ENCODE assay signal across 8 cellular contexts in genomic region chr5:32542216-32543059, GRCh38. TPM values are rescaled to one million over a fixed set of nuclear protein-coding genes. Genes with fewer than 3 reads are reported as not detected.
DNase-seq lines count a peak whose midpoint lies in the region; ATAC-seq and TF ChIP-seq lines count a peak whose summit lies in the region.

No MANE protein-coding gene starts in this region.

- TF ChIP-seq CTCF in RWPE1 (conservative IDR thresholded peaks at IDR 0.05; ENCODE audit: low read depth), result no peak

- DNase-seq in activated CD4-positive, alpha-beta T cell treated with anti-CD3 and anti-CD28 coated beads for 4 hours, result peak; percentile 33 to 35
- DNase-seq in activated CD4-positive, alpha-beta T cell treated with anti-CD3 and anti-CD28 coated beads for 1 hour, result no peak
- peak; percentile 29 for DNase-seq in RWPE1 (ENCODE audit: low spot score)
- DNase-seq in stimulated activated CD4-positive, alpha-beta T cell treated with anti-CD3 and anti-CD28 coated beads, Interleukin-2, amount 100 ng/mL, for 24 hours, result peak; percentile 25 to 28
- DNase-seq in dedifferentiated amniotic fluid mesenchymal stem cell (ENCODE audit: extremely low spot score), result no peak
- DNase-seq in mucosa of gallbladder (ENCODE audit: low spot score), result no peak
- DNase-seq in DMS79 treated with DMSO at 0.1 percent for 48 hours (lab: John Stamatoyannopoulos, UW), result no peak

- POLR2A ChIA-PET in RWPE1 (lab: Yijun Ruan, JAX; ENCODE audit: low non-redundant PET), result no interaction called here

- CTCF ChIA-PET in RWPE1 (lab: Yijun Ruan, JAX), result no interaction called here

- no peak overlapping the region for H3K27ac ChIP-seq in RWPE1

- peak; percentile 65 for ATAC-seq in HG02943 (IDR thresholded peaks at IDR 0.05; ENCODE audit: low read depth, unreplicated experiment)

RNA-seq across cellular contexts. Expression of gene SUB1, which starts 42.9 kb away (rescaled TPM):
- 152 TPM for total RNA-seq in mucosa of gallbladder

Comparison
In these comparisons a context has a peak if more than half of its experiments do, and no peak if none do; other contexts are left out.
1. DNase-seq: peak in activated CD4-positive, alpha-beta T cell treated with anti-CD3 and anti-CD28 coated beads for 4 hours (2 of 2), RWPE1 (single experiment) and stimulated activated CD4-positive, alpha-beta T cell treated with anti-CD3 and anti-CD28 coated beads, Interleukin-2, amount 100 ng/mL, for 24 hours (2 of 2); none in activated CD4-positive, alpha-beta T cell treated with anti-CD3 and anti-CD28 coated beads for 1 hour (single experiment), dedifferentiated amniotic fluid mesenchymal stem cell (single experiment), mucosa of gallbladder (single experiment) and DMS79 treated with DMSO at 0.1 percent for 48 hours (single experiment).